ENCODE assay signal across 25 cellular contexts in the genomic region with DNA sequence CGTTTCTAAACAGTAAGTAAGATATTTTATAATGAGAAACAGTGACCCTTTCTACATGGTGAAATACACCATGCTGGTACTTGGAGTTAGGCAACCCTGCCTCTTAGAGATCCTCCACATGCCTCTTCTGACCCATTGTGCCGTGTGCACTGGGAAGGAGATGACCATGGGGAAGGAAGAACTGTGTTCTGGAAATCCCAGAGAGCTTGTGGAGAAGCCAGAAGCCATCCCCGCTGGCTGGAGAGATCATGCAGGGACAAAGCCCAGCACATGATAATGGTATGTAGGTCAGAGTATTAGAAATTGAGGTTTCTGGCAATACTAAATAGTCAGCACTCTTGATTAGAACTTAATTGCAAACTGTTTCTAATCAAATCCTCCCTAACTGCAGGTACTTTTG.
DNase-seq lines count a peak whose midpoint lies in the region; ATAC-seq and TF ChIP-seq lines count a peak whose summit lies in the region.
"Had no signal": no experiment of that assay in that cellular context is flagged by ENCODE, and none has a peak within 500 bp of the region (broad histone marks: within the 10 kb centered on the region; RNA-seq: fewer than 3 reads in every experiment).

No MANE protein-coding gene starts in this region.

- POLR2A ChIA-PET in activated CD8-positive, alpha-beta T cell treated with anti-CD3 and anti-CD28 coated beads, Interleukin-2, amount 10 ng/mL, durations not matched to agents 7 days and 5 days (lab: Charles Lee), result no interaction called here

- H3K4me1 Mint-ChIP-seq in mesothelial cell of epicardium, result peaks cover 33% of the 10 kb centered on the region
- no peaks in the 10 kb centered on the region for H3K4me1 Mint-ChIP-seq in activated CD8-positive, alpha-beta T cell treated with anti-CD3 and anti-CD28 coated beads, Interleukin-2, amount 10 ng/mL, durations not matched to agents 7 days and 5 days (ENCODE audit: low read depth)
- H3K4me1 Mint-ChIP-seq: activated naive CD4-positive, alpha-beta T cell treated with anti-CD3 and anti-CD28 coated beads, Interleukin-2, amount 50 U/mL, for 24 hours; natural killer cell had no signal

- H3K27ac Mint-ChIP-seq in mesothelial cell of epicardium, result peak overlapping the region; percentile 60
- no peak overlapping the region for H3K27ac Mint-ChIP-seq in activated CD8-positive, alpha-beta T cell treated with anti-CD3 and anti-CD28 coated beads, Interleukin-2, amount 10 ng/mL, durations not matched to agents 7 days and 5 days
- H3K27ac Mint-ChIP-seq: activated naive CD4-positive, alpha-beta T cell treated with anti-CD3 and anti-CD28 coated beads, Interleukin-2, amount 50 U/mL, for 24 hours; dendritic cell treated with granulocyte-macrophage colony-stimulating factor and Interleukin-4, amounts not matched to agents 40 ng/mL and 50 ng/mL, for 4 days; natural killer cell; stimulated activated naive CD8-positive, alpha-beta T cell treated with anti-CD3 and anti-CD28 coated beads, Interleukin-15, Interleukin-2, amounts not matched to agents 100 ng/mL and 50 ng/mL, for 24 hours had no signal

- H3K4me3 ChIP-seq in fibroblast of villous mesenchyme (ENCODE audit: low read depth, low read length), result no peak overlapping the region
- H3K4me3 ChIP-seq: BLaER1 treated with 17β-estradiol and CSF1 and Interleukin-3, amounts not matched to agents 10 nM and 100 nM; body of pancreas; K562; upper lobe of left lung had no signal

- no peaks in the 10 kb centered on the region for H3K27me3 Mint-ChIP-seq in mesothelial cell of epicardium (ENCODE audit: low read depth)
- H3K27me3 Mint-ChIP-seq in activated CD8-positive, alpha-beta T cell treated with anti-CD3 and anti-CD28 coated beads, Interleukin-2, amount 10 ng/mL, durations not matched to agents 7 days and 5 days (ENCODE audit: low read depth), result no peaks in the 10 kb centered on the region
- H3K27me3 Mint-ChIP-seq: activated naive CD4-positive, alpha-beta T cell treated with anti-CD3 and anti-CD28 coated beads, Interleukin-2, amount 50 U/mL, for 24 hours; dendritic cell treated with granulocyte-macrophage colony-stimulating factor and Interleukin-4, amounts not matched to agents 40 ng/mL and 50 ng/mL, for 4 days; stimulated activated naive CD8-positive, alpha-beta T cell treated with anti-CD3 and anti-CD28 coated beads, Interleukin-15, Interleukin-2, amounts not matched to agents 100 ng/mL and 50 ng/mL, for 24 hours had no signal

- peak; percentile 58 for DNase-seq in AG08395 (ENCODE audit: low spot score)
- DNase-seq in fibroblast of villous mesenchyme (ENCODE audit: low read depth), result peak; percentile 14
- DNase-seq in mesothelial cell of epicardium (ENCODE audit: low spot score in 2 of 2, unreplicated experiment in 2 of 2), result no peak
- DNase-seq in HK-2 (ENCODE audit: unreplicated experiment), result no peak
- DNase-seq in activated CD8-positive, alpha-beta T cell treated with anti-CD3 and anti-CD28 coated beads, Interleukin-2, amount 10 ng/mL, durations not matched to agents 7 days and 5 days, result no peak
- no peak for DNase-seq in stimulated activated naive CD4-positive, alpha-beta T cell treated with Interleukin-2 at 50 U/mL for 16 hours (lab: John Stamatoyannopoulos, UW)
- DNase-seq: Calu3, foreskin melanocyte, kidney glomerular epithelial cell, natural killer cell, NCI-H1930, NCI-H2227 treated with DMSO at 0.1 percent for 48 hours, NCI-H774, SIG-M5, small intestine, T-helper 1 cell, upper lobe of left lung had no signal

- H3K36me3 Mint-ChIP-seq in mesothelial cell of epicardium, result peaks cover 32% of the 10 kb centered on the region
- no peaks in the 10 kb centered on the region for H3K36me3 Mint-ChIP-seq in activated CD8-positive, alpha-beta T cell treated with anti-CD3 and anti-CD28 coated beads, Interleukin-2, amount 10 ng/mL, durations not matched to agents 7 days and 5 days (ENCODE audit: low read depth)
- H3K36me3 Mint-ChIP-seq: activated naive CD4-positive, alpha-beta T cell treated with anti-CD3 and anti-CD28 coated beads, Interleukin-2, amount 50 U/mL, for 24 hours; natural killer cell had no signal

- CTCF ChIA-PET in activated CD8-positive, alpha-beta T cell treated with anti-CD3 and anti-CD28 coated beads, Interleukin-2, amount 10 ng/mL, durations not matched to agents 7 days and 5 days (lab: Charles Lee), result no interaction called here

- no peak overlapping the region for H3K4me3 Mint-ChIP-seq in mesothelial cell of epicardium
- no peak overlapping the region for H3K4me3 Mint-ChIP-seq in activated CD8-positive, alpha-beta T cell treated with anti-CD3 and anti-CD28 coated beads, Interleukin-2, amount 10 ng/mL, durations not matched to agents 7 days and 5 days
- H3K4me3 Mint-ChIP-seq: activated naive CD4-positive, alpha-beta T cell treated with anti-CD3 and anti-CD28 coated beads, Interleukin-2, amount 50 U/mL, for 24 hours; dendritic cell treated with granulocyte-macrophage colony-stimulating factor and Interleukin-4, amounts not matched to agents 40 ng/mL and 50 ng/mL, for 4 days; natural killer cell; stimulated activated naive CD8-positive, alpha-beta T cell treated with anti-CD3 and anti-CD28 coated beads, Interleukin-15, Interleukin-2, amounts not matched to agents 100 ng/mL and 50 ng/mL, for 24 hours had no signal

- peaks cover 23% of the 10 kb centered on the region for H3K9me3 Mint-ChIP-seq in mesothelial cell of epicardium
- H3K9me3 Mint-ChIP-seq in activated CD8-positive, alpha-beta T cell treated with anti-CD3 and anti-CD28 coated beads, Interleukin-2, amount 10 ng/mL, durations not matched to agents 7 days and 5 days (ENCODE audit: insufficient read depth), result peaks cover 20% of the 10 kb centered on the region

- peak; percentile 68 for ATAC-seq in SK-N-SH treated with all-trans-retinoic acid at 6 μM for 48 hours
- ATAC-seq in activated CD8-positive, alpha-beta T cell treated with anti-CD3 and anti-CD28 coated beads, Interleukin-2, amount 10 ng/mL, durations not matched to agents 7 days and 5 days, result no peak
- no peak for ATAC-seq in HG03280 (IDR thresholded peaks at IDR 0.05; ENCODE audit: unreplicated experiment)
- ATAC-seq: body of pancreas, K562, natural killer cell had no signal

- TF ChIP-seq CTCF in fibroblast of villous mesenchyme (IDR thresholded peaks at IDR 0.05; ENCODE audit: insufficient read depth, low read depth, low read length) (no peak), mesothelial cell of epicardium (IDR thresholded peaks at IDR 0.05; ENCODE audit: unreplicated experiment) (no peak)

TF ChIP-seq in SK-N-SH treated with all-trans-retinoic acid at 6 μM for 48 hours, 23 proteins besides CTCF, POLR2A, EP300 and RAD21:
- TF ChIP-seq, protein P1, sequence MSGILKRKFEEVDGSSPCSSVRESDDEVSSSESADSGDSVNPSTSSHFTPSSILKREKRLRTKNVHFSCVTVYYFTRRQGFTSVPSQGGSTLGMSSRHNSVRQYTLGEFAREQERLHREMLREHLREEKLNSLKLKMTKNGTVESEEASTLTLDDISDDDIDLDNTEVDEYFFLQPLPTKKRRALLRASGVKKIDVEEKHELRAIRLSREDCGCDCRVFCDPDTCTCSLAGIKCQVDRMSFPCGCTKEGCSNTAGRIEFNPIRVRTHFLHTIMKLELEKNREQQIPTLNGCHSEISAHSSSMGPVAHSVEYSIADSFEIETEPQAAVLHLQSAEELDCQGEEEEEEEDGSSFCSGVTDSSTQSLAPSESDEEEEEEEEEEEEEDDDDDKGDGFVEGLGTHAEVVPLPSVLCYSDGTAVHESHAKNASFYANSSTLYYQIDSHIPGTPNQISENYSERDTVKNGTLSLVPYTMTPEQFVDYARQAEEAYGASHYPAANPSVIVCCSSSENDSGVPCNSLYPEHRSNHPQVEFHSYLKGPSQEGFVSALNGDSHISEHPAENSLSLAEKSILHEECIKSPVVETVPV (CRISPR knock-in tag; IDR thresholded peaks at IDR 0.05), result no peak
- no peak for TF ChIP-seq TCF4 (CRISPR knock-in tag; IDR thresholded peaks at IDR 0.05; ENCODE audit: borderline replicate concordance)
- no peak for TF ChIP-seq ZFP3 (CRISPR knock-in tag; IDR thresholded peaks at IDR 0.05)
- TF ChIP-seq ISL1 (CRISPR knock-in tag; IDR thresholded peaks at IDR 0.05), result no peak
- TF ChIP-seq ZNF8 (CRISPR knock-in tag; IDR thresholded peaks at IDR 0.05), result no peak
- no peak for TF ChIP-seq ZFP30 (CRISPR knock-in tag; IDR thresholded peaks at IDR 0.05)
- TF ChIP-seq OSR1 (CRISPR knock-in tag; IDR thresholded peaks at IDR 0.05), result no peak
- no peak for TF ChIP-seq ESRRG (CRISPR knock-in tag; IDR thresholded peaks at IDR 0.05)
- TF ChIP-seq ARNTL (CRISPR knock-in tag; IDR thresholded peaks at IDR 0.05; ENCODE audit: borderline replicate concordance, low read depth), result no peak
- TF ChIP-seq, protein P2, sequence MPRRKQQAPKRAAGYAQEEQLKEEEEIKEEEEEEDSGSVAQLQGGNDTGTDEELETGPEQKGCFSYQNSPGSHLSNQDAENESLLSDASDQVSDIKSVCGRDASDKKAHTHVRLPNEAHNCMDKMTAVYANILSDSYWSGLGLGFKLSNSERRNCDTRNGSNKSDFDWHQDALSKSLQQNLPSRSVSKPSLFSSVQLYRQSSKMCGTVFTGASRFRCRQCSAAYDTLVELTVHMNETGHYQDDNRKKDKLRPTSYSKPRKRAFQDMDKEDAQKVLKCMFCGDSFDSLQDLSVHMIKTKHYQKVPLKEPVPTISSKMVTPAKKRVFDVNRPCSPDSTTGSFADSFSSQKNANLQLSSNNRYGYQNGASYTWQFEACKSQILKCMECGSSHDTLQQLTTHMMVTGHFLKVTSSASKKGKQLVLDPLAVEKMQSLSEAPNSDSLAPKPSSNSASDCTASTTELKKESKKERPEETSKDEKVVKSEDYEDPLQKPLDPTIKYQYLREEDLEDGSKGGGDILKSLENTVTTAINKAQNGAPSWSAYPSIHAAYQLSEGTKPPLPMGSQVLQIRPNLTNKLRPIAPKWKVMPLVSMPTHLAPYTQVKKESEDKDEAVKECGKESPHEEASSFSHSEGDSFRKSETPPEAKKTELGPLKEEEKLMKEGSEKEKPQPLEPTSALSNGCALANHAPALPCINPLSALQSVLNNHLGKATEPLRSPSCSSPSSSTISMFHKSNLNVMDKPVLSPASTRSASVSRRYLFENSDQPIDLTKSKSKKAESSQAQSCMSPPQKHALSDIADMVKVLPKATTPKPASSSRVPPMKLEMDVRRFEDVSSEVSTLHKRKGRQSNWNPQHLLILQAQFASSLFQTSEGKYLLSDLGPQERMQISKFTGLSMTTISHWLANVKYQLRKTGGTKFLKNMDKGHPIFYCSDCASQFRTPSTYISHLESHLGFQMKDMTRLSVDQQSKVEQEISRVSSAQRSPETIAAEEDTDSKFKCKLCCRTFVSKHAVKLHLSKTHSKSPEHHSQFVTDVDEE (CRISPR knock-in tag; IDR thresholded peaks at IDR 0.05), result no peak
- no peak for TF ChIP-seq BACH2 (CRISPR knock-in tag; IDR thresholded peaks at IDR 0.05; ENCODE audit: borderline replicate concordance)

Comparison
In these comparisons a context has a peak if more than half of its experiments do, and no peak if none do; other contexts are left out.
1. DNase-seq: peak in AG08395 (single experiment) and fibroblast of villous mesenchyme (single experiment); none in mesothelial cell of epicardium (0 of 2), HK-2 (single experiment), activated CD8-positive, alpha-beta T cell treated with anti-CD3 and anti-CD28 coated beads, Interleukin-2, amount 10 ng/mL, durations not matched to agents 7 days and 5 days (single experiment) and stimulated activated naive CD4-positive, alpha-beta T cell treated with Interleukin-2 at 50 U/mL for 16 hours (single experiment).